ENCODE assay signal across 7 cellular contexts in the genomic region with DNA sequence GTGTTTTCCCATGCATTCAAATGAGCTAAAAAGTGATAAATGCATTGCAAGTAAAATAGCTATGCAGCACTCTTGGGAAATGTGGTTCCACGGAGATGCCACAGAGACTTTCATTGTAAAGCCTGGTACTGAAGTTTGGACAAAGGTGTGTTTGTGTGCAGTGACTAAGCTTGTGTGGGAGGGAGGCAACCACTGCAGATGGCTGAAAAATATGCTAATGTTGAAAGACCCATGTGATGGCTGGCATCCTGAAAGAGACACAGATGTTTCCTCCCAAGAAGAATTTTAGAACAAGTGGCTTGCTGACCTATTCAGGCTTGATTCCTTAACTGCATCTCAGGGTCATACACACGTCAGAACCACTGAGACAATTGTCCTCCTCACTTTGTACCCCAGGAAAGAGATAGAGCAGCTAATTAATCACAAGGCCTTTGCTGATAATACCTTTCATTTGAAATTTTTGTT.
DNase-seq lines count a peak whose midpoint lies in the region; ATAC-seq lines count a peak whose summit lies in the region.

No MANE protein-coding gene starts in this region.

- ATAC-seq in GM19328 (IDR thresholded peaks at IDR 0.05; ENCODE audit: unreplicated experiment), result peak; percentile 78
- peak; percentile 63 for ATAC-seq in HG03095 (IDR thresholded peaks at IDR 0.05; ENCODE audit: unreplicated experiment)

- DNase-seq in activated CD4-positive, alpha-beta T cell treated with anti-CD3 and anti-CD28 coated beads, Interleukin-2, amount 50 U/mL, for 1 hour, result peak; percentile 20
- peak; percentile 24 for DNase-seq in iris pigment epithelial cell (ENCODE audit: low read depth)
- DNase-seq in GOT3 (lab: John Stamatoyannopoulos, UW), result no peak
- no peak for DNase-seq in DMS79 (lab: John Stamatoyannopoulos, UW)
- DNase-seq in ecto neural progenitor cell (ENCODE audit: low spot score), result no peak

Comparison
In these comparisons a context has a peak if more than half of its experiments do, and no peak if none do; other contexts are left out.
1. DNase-seq: peak in activated CD4-positive, alpha-beta T cell treated with anti-CD3 and anti-CD28 coated beads, Interleukin-2, amount 50 U/mL, for 1 hour (single experiment) and iris pigment epithelial cell (single experiment); none in GOT3 (single experiment), DMS79 (single experiment) and ecto neural progenitor cell (single experiment).